In the genomic region with DNA sequence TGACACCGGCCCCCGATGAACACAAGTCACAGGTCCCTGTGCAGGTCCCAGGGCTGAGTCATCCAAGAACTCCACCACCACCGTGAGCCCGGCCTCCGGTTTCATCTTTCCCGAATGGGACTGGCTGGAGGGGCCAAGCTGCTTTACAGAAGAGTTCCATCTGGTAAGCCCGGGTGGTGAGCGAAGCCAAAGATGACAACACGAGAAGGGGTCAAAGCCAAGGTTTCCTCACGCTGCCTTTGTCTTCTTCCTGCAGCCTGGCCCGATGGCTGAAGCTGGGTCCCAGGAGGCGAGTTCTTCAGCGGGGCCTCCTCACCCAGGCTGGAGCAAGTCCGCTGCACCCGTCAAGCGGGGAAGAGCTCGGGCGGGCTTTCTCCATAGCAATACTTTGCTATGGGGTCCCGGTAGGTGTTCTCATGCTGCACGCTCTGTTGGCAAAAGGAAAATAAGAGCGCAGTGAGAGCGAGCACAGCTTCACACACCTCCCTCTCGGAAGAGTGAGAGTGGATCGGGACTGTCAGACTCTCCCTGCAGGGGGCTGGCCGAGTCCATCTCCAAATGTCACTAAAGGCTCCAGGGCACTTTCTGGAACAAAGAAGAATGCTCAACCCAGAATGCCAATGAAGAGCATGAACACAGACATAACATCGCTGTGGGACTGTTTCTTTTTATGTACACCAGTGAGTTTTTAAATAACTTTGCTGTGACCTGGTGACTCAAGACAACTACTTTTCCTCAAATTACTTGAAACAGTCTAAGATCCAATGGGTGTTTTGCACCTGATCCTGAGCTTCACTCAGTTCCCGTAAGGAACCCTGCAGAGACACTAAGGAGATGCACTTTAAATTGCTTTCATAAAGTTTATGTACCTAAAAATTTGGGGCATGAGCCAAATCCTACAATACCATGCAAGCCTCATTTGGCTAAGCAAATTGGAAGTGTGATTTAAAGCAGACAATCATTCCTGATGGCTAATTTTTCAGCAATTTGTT, we compare ENCODE assay signal across 11 cellular contexts. TPM values are rescaled to one million over a fixed set of nuclear protein-coding genes. Genes with fewer than 3 reads are reported as not detected.
A peak's percentile ranks its signal among the peaks of the same experiment; 100 is the strongest.
DNase-seq lines count a peak whose midpoint lies in the region; ATAC-seq and TF ChIP-seq lines count a peak whose summit lies in the region.
"Had no signal": no experiment of that assay in that cellular context is flagged by ENCODE, and none has a peak within 500 bp of the region (broad histone marks: within the 10 kb centered on the region; RNA-seq: fewer than 3 reads in every experiment).

No MANE protein-coding gene starts in this region.

- H3K27ac ChIP-seq in left ventricle myocardium inferior (replicated peaks) = peak overlapping the region; percentile 36

- no peak for ATAC-seq in activated CD8-positive, alpha-beta T cell treated with anti-CD3 and anti-CD28 coated beads for 36 hours
- no peak for ATAC-seq in activated CD8-positive, alpha-beta T cell treated with anti-CD3 and anti-CD28 coated beads, Interleukin-2, amount 10 ng/mL, durations not matched to agents 7 days and 5 days

- no peaks in the 10 kb centered on the region for H3K9me3 ChIP-seq in left ventricle myocardium inferior (replicated peaks)

- intact Hi-C loops in left ventricle myocardium inferior (cut with micrococcal nuclease) = no loop called here
- intact Hi-C loops in activated CD8-positive, alpha-beta T cell treated with anti-CD3 and anti-CD28 coated beads for 36 hours (cut with micrococcal nuclease) = no loop called here

- peaks cover 24% of the 10 kb centered on the region for H3K36me3 ChIP-seq in left ventricle myocardium inferior

- peaks cover 41% of the 10 kb centered on the region for H3K4me1 ChIP-seq in left ventricle myocardium inferior

- H3K4me1 Mint-ChIP-seq in activated CD8-positive, alpha-beta T cell treated with anti-CD3 and anti-CD28 coated beads for 36 hours (ENCODE audit: low read depth) = peaks cover 8% of the 10 kb centered on the region
- peaks cover 4% of the 10 kb centered on the region for H3K4me1 Mint-ChIP-seq in activated CD8-positive, alpha-beta T cell treated with anti-CD3 and anti-CD28 coated beads, Interleukin-2, amount 10 ng/mL, durations not matched to agents 7 days and 5 days (ENCODE audit: low read depth)

- DNase-seq in C1 segment of cervical spinal cord (lab: John Stamatoyannopoulos, UW) (peak in 11 of 14 donors; percentile 24 to 85 (median 52)), anterior cingulate cortex (lab: John Stamatoyannopoulos, UW) (peak in 40 of 58 donors; percentile 12 to 75 (median 38)), left ventricle myocardium inferior (peak; percentile 75), putamen (ENCODE audit: low spot score) (peak; percentile 38), NCI-H2227 (lab: John Stamatoyannopoulos, UW; ENCODE audit: unreplicated experiment) (no peak), SK-N-DZ (ENCODE audit: low spot score) (no peak)
- DNase-seq in activated CD8-positive, alpha-beta T cell treated with anti-CD3 and anti-CD28 coated beads for 36 hours = no peak
- no peak for DNase-seq in activated CD8-positive, alpha-beta T cell treated with anti-CD3 and anti-CD28 coated beads, Interleukin-2, amount 10 ng/mL, durations not matched to agents 7 days and 5 days
- DNase-seq: DMS153, NCI-H1105 had no signal

- no peak overlapping the region for H3K4me3 Mint-ChIP-seq in activated CD8-positive, alpha-beta T cell treated with anti-CD3 and anti-CD28 coated beads for 36 hours
- H3K4me3 Mint-ChIP-seq in activated CD8-positive, alpha-beta T cell treated with anti-CD3 and anti-CD28 coated beads, Interleukin-2, amount 10 ng/mL, durations not matched to agents 7 days and 5 days = no peak overlapping the region
- H3K4me3 Mint-ChIP-seq: activated naive CD8-positive, alpha-beta T cell had no signal

- no peak for TF ChIP-seq CTCF in left ventricle myocardium inferior (IDR thresholded peaks at IDR 0.05; ENCODE audit: borderline replicate concordance)
- no peak for TF ChIP-seq CTCF in activated CD8-positive, alpha-beta T cell treated with anti-CD3 and anti-CD28 coated beads for 36 hours (IDR thresholded peaks at IDR 0.05)

- H3K4me3 ChIP-seq in left ventricle myocardium inferior = peak overlapping the region; percentile 44

- H3K27me3 ChIP-seq in left ventricle myocardium inferior (ENCODE audit: low read depth) = no peaks in the 10 kb centered on the region

- CTCF ChIA-PET in activated CD8-positive, alpha-beta T cell treated with anti-CD3 and anti-CD28 coated beads for 36 hours (lab: Charles Lee) = interaction anchor here (1.3 to 2.9 kb wide), 5 partner anchors 9 to 163 kb away, joined by 3 to 21 read pairs (median 12); partner anchors contain the start of gene HRK
- CTCF ChIA-PET in activated CD8-positive, alpha-beta T cell treated with anti-CD3 and anti-CD28 coated beads, Interleukin-2, amount 10 ng/mL, durations not matched to agents 7 days and 5 days (lab: Charles Lee) = interaction anchor here (1.8 to 2.9 kb wide), 2 partner anchors 9 to 14 kb away, joined by 5 to 29 read pairs; no protein-coding TSS in a partner anchor

- POLR2A ChIA-PET in activated CD8-positive, alpha-beta T cell treated with anti-CD3 and anti-CD28 coated beads for 36 hours (lab: Charles Lee) = no interaction called here
- POLR2A ChIA-PET in activated CD8-positive, alpha-beta T cell treated with anti-CD3 and anti-CD28 coated beads, Interleukin-2, amount 10 ng/mL, durations not matched to agents 7 days and 5 days (lab: Charles Lee) = no interaction called here

- H3K27me3 Mint-ChIP-seq in activated CD8-positive, alpha-beta T cell treated with anti-CD3 and anti-CD28 coated beads for 36 hours = no peaks in the 10 kb centered on the region
- no peaks in the 10 kb centered on the region for H3K27me3 Mint-ChIP-seq in activated CD8-positive, alpha-beta T cell treated with anti-CD3 and anti-CD28 coated beads, Interleukin-2, amount 10 ng/mL, durations not matched to agents 7 days and 5 days (ENCODE audit: low read depth)
- H3K27me3 Mint-ChIP-seq: activated naive CD8-positive, alpha-beta T cell had no signal

- H3K36me3 Mint-ChIP-seq in activated CD8-positive, alpha-beta T cell treated with anti-CD3 and anti-CD28 coated beads for 36 hours (ENCODE audit: low read depth) = peaks cover 3% of the 10 kb centered on the region
- peaks cover 46% of the 10 kb centered on the region for H3K36me3 Mint-ChIP-seq in activated CD8-positive, alpha-beta T cell treated with anti-CD3 and anti-CD28 coated beads, Interleukin-2, amount 10 ng/mL, durations not matched to agents 7 days and 5 days (ENCODE audit: low read depth)

- no peak overlapping the region for H3K27ac Mint-ChIP-seq in activated CD8-positive, alpha-beta T cell treated with anti-CD3 and anti-CD28 coated beads for 36 hours
- H3K27ac Mint-ChIP-seq in activated CD8-positive, alpha-beta T cell treated with anti-CD3 and anti-CD28 coated beads, Interleukin-2, amount 10 ng/mL, durations not matched to agents 7 days and 5 days = no peak overlapping the region

- H3K9me3 Mint-ChIP-seq in activated CD8-positive, alpha-beta T cell treated with anti-CD3 and anti-CD28 coated beads for 36 hours = no peaks in the 10 kb centered on the region
- no peaks in the 10 kb centered on the region for H3K9me3 Mint-ChIP-seq in activated CD8-positive, alpha-beta T cell treated with anti-CD3 and anti-CD28 coated beads, Interleukin-2, amount 10 ng/mL, durations not matched to agents 7 days and 5 days (ENCODE audit: insufficient read depth)

RNA-seq across cellular contexts. Expression of gene SPRING1, which starts 20.1 kb away (rescaled TPM):
- 11.0 TPM for total RNA-seq in left ventricle myocardium inferior
- total RNA-seq in activated CD8-positive, alpha-beta T cell treated with anti-CD3 and anti-CD28 coated beads for 36 hours = 10 to 100 TPM; 16.0 to 17.2 TPM
- 10 to 100 TPM; 31.3 to 32.5 TPM for total RNA-seq in activated CD8-positive, alpha-beta T cell treated with anti-CD3 and anti-CD28 coated beads, Interleukin-2, amount 10 ng/mL, durations not matched to agents 7 days and 5 days
- 25.0 and 38.0 TPM in 2 replicates for polyA plus RNA-seq in SK-N-DZ (2014; cell fraction: cytosol; rRNA removed)
- 12.8 and 18.9 TPM in 2 replicates for polyA plus RNA-seq in SK-N-DZ (2014; cell fraction: nucleus; rRNA removed)

RNA-seq across cellular contexts. Expression of gene RNFT2, which starts 20.4 kb away (rescaled TPM):
- 0.66 TPM for total RNA-seq in left ventricle myocardium inferior
- total RNA-seq in activated CD8-positive, alpha-beta T cell treated with anti-CD3 and anti-CD28 coated beads for 36 hours = 10 to 100 TPM; 10.7 to 11.6 TPM
- 10 to 100 TPM; 11.8 to 11.9 TPM for total RNA-seq in activated CD8-positive, alpha-beta T cell treated with anti-CD3 and anti-CD28 coated beads, Interleukin-2, amount 10 ng/mL, durations not matched to agents 7 days and 5 days
- polyA plus RNA-seq in SK-N-DZ (2014; cell fraction: cytosol; rRNA removed) = 30.6 and 38.3 TPM in 2 replicates
- 28.4 and 56.8 TPM in 2 replicates for polyA plus RNA-seq in SK-N-DZ (2014; cell fraction: nucleus; rRNA removed)

Comparison
In these comparisons a context has a peak if more than half of its experiments do, and no peak if none do; other contexts are left out.
1. DNase-seq: peak in C1 segment of cervical spinal cord (11 of 14), anterior cingulate cortex (40 of 58), left ventricle myocardium inferior (single experiment) and putamen (single experiment); none in activated CD8-positive, alpha-beta T cell treated with anti-CD3 and anti-CD28 coated beads for 36 hours (single experiment), activated CD8-positive, alpha-beta T cell treated with anti-CD3 and anti-CD28 coated beads, Interleukin-2, amount 10 ng/mL, durations not matched to agents 7 days and 5 days (single experiment), NCI-H2227 (single experiment) and SK-N-DZ (single experiment).